ENCODE assay signal across 8 cellular contexts in the genomic region with DNA sequence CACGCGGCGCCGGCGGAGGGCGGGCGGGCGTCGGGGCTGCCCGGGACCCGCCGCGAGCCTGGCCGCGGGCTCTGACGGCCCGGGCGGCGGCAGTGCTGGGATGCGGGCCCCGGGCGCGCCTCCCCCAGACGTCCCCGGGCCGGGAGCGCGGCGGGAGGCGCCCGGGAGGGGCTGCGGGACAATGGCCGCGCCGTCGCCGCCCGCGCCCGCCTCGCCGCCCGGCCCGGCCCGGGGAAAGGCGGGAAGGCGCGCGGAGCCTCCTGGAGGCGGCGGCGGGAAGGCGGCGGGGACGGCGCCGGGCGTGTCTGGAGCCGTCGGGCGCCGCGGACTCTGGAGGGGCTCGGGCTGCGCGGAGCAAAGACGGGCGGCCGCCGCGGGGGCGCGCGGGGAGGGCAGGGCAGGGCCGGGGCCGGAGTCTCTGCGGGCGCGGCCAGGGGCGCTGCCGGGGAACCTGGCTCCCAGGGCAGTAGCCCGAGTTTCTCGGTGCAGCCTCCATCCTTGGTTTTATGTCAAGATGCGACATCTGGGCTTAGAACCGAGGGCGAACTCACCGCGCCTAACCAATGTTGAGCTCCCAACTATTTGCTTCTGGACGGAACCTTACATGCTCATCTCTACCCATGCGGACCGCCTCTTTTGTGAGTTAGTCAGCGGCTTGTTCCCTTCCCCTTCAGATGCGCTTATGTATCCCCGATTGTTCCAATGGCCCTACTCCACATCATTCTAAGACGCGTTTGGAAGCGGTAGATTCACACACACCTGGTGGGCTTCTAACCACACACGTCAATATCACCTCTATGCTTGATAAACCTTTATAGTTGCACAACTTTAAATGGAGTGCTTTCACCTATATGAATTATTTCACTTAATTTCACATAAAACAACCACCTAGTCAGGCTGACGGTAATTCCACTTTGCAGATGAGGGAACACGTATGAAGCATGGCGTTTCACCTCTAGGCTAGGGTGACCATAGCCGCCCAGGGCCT. TPM values are rescaled to one million over a fixed set of nuclear protein-coding genes. Genes with fewer than 3 reads are reported as not detected.
DNase-seq lines count a peak whose midpoint lies in the region; ATAC-seq and TF ChIP-seq lines count a peak whose summit lies in the region.

No MANE protein-coding gene starts in this region.

- H3K79me1 ChIP-seq in H9 (ENCODE audit: insufficient read depth, low read depth, low read length, poor library complexity, severe bottlenecking): no peaks in the 10 kb centered on the region

- H2BK15ac ChIP-seq in H9 (ENCODE audit: low read depth, low read length): no peak overlapping the region

- H3K4ac ChIP-seq in H9 (ENCODE audit: low read depth, low read length): no peak overlapping the region

- TF ChIP-seq POLR2A in Peyer's patch (IDR thresholded peaks at IDR 0.05): no peak

- H3K36me3 ChIP-seq in Peyer's patch: no peaks in the 10 kb centered on the region
- H3K36me3 ChIP-seq in iPS-15b (ENCODE audit: control insufficient read depth, insufficient read depth, low read length): no peaks in the 10 kb centered on the region

- H3K23ac ChIP-seq in H9 (ENCODE audit: insufficient read length, low read depth, low read length): no peak overlapping the region

- H4K20me1 ChIP-seq in H9 (ENCODE audit: control insufficient read depth, insufficient read depth, insufficient read length): no peaks in the 10 kb centered on the region

- CTCF ChIA-PET in MCF 10A (lab: Yijun Ruan, JAX): interaction anchor here (0.6 kb wide), 1 partner anchor 336 kb away, joined by 3 read pairs; no protein-coding TSS in a partner anchor

- peak overlapping the region; percentile 33 to 84 (median 58) for H3K4me3 ChIP-seq in Peyer's patch
- H3K4me3 ChIP-seq in iPS-15b (ENCODE audit: low read depth, low read length): peak overlapping the region; percentile 94
- peak overlapping the region; percentile 67 for H3K4me3 ChIP-seq in retinal pigment epithelial cell (ENCODE audit: low read length)

- H3K9ac ChIP-seq in H9 (ENCODE audit: extremely low read depth, insufficient read length, low read length) (peak overlapping the region; percentile 55), iPS-15b (ENCODE audit: low read depth, low read length) (peak overlapping the region; percentile 79)

- H3K79me2 ChIP-seq in H9 (ENCODE audit: insufficient read depth, low read length): peaks cover 3% of the 10 kb centered on the region; the same call in 1 of the 2 replicates

- no peak overlapping the region for H2BK12ac ChIP-seq in H9 (ENCODE audit: insufficient read length, low read depth, low read length)

- no peak; the same call in 2 of the 3 replicates for TF ChIP-seq CTCF in H9 (conservative IDR thresholded peaks at IDR 0.05)
- peak in 3 of 6 experiments; percentile 12 to 24 (median 14) for TF ChIP-seq CTCF in Peyer's patch (IDR thresholded peaks at IDR 0.05)
- no peak for TF ChIP-seq CTCF in MCF 10A (IDR thresholded peaks at IDR 0.05; ENCODE audit: unreplicated experiment)
- TF ChIP-seq CTCF in retinal pigment epithelial cell (conservative IDR thresholded peaks at IDR 0.05; ENCODE audit: low read depth, low read length): no peak

- H2AK5ac ChIP-seq in H9 (ENCODE audit: insufficient read length, low read length): no peak overlapping the region

- H3K27ac Mint-ChIP-seq in H9: peak overlapping the region; percentile 20 to 76 (median 73); a peak in 6 of 7 replicates
- H3K27ac Mint-ChIP-seq in MCF 10A (ENCODE audit: low read depth, unreplicated experiment): peak overlapping the region; percentile 87

- DNase-seq in CD1c-positive myeloid dendritic cell (ENCODE audit: extremely low spot score): peak; percentile 27
- DNase-seq in H9: peak; percentile 46
- peak in 2 of 3 donors; percentile 45 to 64 for DNase-seq in Peyer's patch
- peak; percentile 44 for DNase-seq in MCF 10A (ENCODE audit: unreplicated experiment)
- no peak for DNase-seq in retinal pigment epithelial cell (ENCODE audit: low read depth)

- H3K27me3 Mint-ChIP-seq in H9 (ENCODE audit: low read depth) (peaks cover 2% of the 10 kb centered on the region), MCF 10A (ENCODE audit: insufficient read depth, unreplicated experiment) (no peaks in the 10 kb centered on the region)

- H2BK5ac ChIP-seq in H9 (ENCODE audit: insufficient read length, low read length): no peak overlapping the region

- H3K27me3 ChIP-seq in H9 (ENCODE audit: insufficient read depth, low read length) (peaks cover 4% of the 10 kb centered on the region; the same call in 1 of the 2 replicates), Peyer's patch (no peaks in the 10 kb centered on the region), iPS-15b (ENCODE audit: control insufficient read depth, insufficient read depth, low read length) (peaks cover 21% of the 10 kb centered on the region)

- peak overlapping the region; percentile 90 to 96 for H3K4me3 Mint-ChIP-seq in H9
- H3K4me3 Mint-ChIP-seq in MCF 10A (ENCODE audit: unreplicated experiment): peak overlapping the region; percentile 82

- peak overlapping the region; percentile 93 for H3K4me2 ChIP-seq in H9 (ENCODE audit: insufficient read depth, insufficient read length, low read length)

- peak overlapping the region; percentile 52 for H3K18ac ChIP-seq in H9 (ENCODE audit: insufficient read length, low read depth, low read length)

- H3K27ac ChIP-seq in H9 (ENCODE audit: insufficient read length, low read depth, low read length) (no peak overlapping the region), Peyer's patch (peak overlapping the region in 3 of 4 donors; percentile 48 to 82 (median 74))

- POLR2A ChIA-PET in MCF 10A (lab: Yijun Ruan, JAX): interaction anchor here (0.6 to 2.3 kb wide), 9 partner anchors 9 to 146 kb away, joined by 3 to 12 read pairs (median 4); a partner anchor contains a TSS

- H3K9me3 Mint-ChIP-seq in H9 (peaks cover 0 to 3% of the 10 kb centered on the region in 2 experiments; a peak in 2 of 5 replicates), MCF 10A (ENCODE audit: unreplicated experiment) (no peaks in the 10 kb centered on the region)

- no peak overlapping the region for H4K91ac ChIP-seq in H9 (ENCODE audit: insufficient read length, low read depth, low read length)

- BruUV-seq in MCF 10A (replicated peaks; lab: Mats Ljungman, UMichigan): no TSS peak

- H3T11ph ChIP-seq in H9 (ENCODE audit: low read length): no peak overlapping the region

- H2BK120ac ChIP-seq in H9 (ENCODE audit: low read depth, low read length, poor library complexity, severe bottlenecking): no peak overlapping the region

- intact Hi-C loops in MCF 10A (cut with micrococcal nuclease): loop anchor here (10.0 kb wide), 1 partner anchor 135 kb away; no protein-coding TSS in a partner anchor

- no peak overlapping the region for H3K56ac ChIP-seq in H9 (ENCODE audit: insufficient read length, low read depth, low read length)

- peaks cover 12% of the 10 kb centered on the region for H3K23me2 ChIP-seq in H9 (ENCODE audit: insufficient read length, low read depth, low read length, poor library complexity, severe bottlenecking)

- no peak overlapping the region for H2BK20ac ChIP-seq in H9 (ENCODE audit: low read depth, low read length, poor library complexity, severe bottlenecking)

- H4K8ac ChIP-seq in H9 (replicated peaks; ENCODE audit: insufficient read length, low read depth, low read length): no peak overlapping the region

- H3K36me3 Mint-ChIP-seq in H9 (ENCODE audit: insufficient read depth in 1 of 3, low read depth in 3 of 3) (peaks cover 0 to 10% (median 3%) of the 10 kb centered on the region in 3 experiments; a peak in 4 of 7 replicates), MCF 10A (ENCODE audit: insufficient read depth, unreplicated experiment) (peaks cover 5% of the 10 kb centered on the region)

- H2AFZ ChIP-seq in H9 (ENCODE audit: low read length): no peak overlapping the region

- H4K5ac ChIP-seq in H9 (ENCODE audit: insufficient read length, low read depth, low read length): no peak overlapping the region

- WGBS in H9 (ENCODE audit: extremely low coverage, insufficient read length, low lambda C conversion rate): no CpG with 5 or more reads among the region's 102 CpGs

- H3K14ac ChIP-seq in H9 (ENCODE audit: insufficient read depth, low read length): peak overlapping the region; percentile 85

- peaks cover 23 to 24% of the 10 kb centered on the region in 2 experiments for H3K4me1 Mint-ChIP-seq in H9
- H3K4me1 Mint-ChIP-seq in MCF 10A (ENCODE audit: insufficient read depth, unreplicated experiment): peaks cover 18% of the 10 kb centered on the region

- H3K4me1 ChIP-seq in H9 (ENCODE audit: insufficient read depth, low read length) (peaks cover 2% of the 10 kb centered on the region; the same call in 1 of the 2 replicates), Peyer's patch (peaks cover 0 to 8% (median 0%) of the 10 kb centered on the region in 4 donors), iPS-15b (ENCODE audit: control insufficient read depth, insufficient read depth, low read length) (no peaks in the 10 kb centered on the region)

- ATAC-seq in GM18858 (IDR thresholded peaks at IDR 0.05; ENCODE audit: unreplicated experiment) (no peak), HG02970 (IDR thresholded peaks at IDR 0.05; ENCODE audit: low FRiP score, unreplicated experiment) (no peak)

- H3K9me3 ChIP-seq in H9 (ENCODE audit: control insufficient read depth, low read depth, low read length): no peaks in the 10 kb centered on the region
- H3K9me3 ChIP-seq in Peyer's patch: no peaks in the 10 kb centered on the region
- no peaks in the 10 kb centered on the region for H3K9me3 ChIP-seq in iPS-15b (ENCODE audit: control insufficient read depth, insufficient read depth, low read length)

RNA-seq across cellular contexts. Expression of a gene that starts 0.7 kb away (rescaled TPM):
- 11.1 and 11.3 TPM in 2 replicates for total RNA-seq in H9 (2021)
- 1 to 10 TPM; 2.3 to 5.8 (median 4.7) TPM for total RNA-seq in Peyer's patch
- total RNA-seq in MCF 10A (2022): 11.5 and 15.1 TPM in 2 replicates
